In the genomic region with DNA sequence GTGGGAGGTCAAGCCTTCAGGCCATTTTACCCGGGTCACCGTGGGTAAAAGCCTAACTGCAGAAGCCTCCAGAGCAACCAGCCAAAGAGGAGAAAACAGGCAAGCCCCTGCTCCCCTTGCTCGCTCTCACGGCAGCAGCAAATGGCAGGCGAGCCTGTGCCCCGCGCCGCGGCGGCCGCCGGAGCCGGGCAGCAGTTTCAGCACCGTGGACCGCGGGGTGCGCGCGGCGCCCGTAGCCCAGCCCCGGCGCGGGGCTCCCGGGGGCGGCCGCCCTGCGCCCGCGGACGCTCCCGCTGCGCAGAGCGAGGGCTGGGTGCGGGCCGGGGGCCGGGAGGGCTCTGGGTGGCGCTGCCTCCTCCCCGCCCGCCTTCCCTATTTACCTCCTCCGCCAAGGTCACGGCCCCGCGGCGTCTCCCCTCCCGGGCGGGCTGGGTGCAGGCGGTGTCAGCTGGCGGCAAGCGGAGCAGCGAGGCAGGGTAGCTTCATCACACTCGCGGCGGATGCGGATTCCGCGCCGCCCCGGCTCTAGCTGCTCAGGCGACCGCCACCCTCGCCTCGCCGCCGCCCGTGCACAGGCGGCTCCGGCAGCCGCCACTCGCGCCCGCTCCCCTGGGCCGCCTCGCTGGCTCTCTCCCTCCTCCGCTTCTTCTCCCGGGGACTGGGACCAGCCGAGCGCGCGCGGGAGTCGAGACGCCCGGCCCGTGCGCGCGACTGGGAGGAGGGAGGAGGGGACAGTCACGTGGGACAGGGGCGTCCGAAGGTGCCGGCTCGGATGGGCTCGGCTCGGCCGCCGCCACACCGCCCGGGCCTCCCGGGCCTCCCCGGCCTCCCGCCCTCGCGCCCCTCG, we compare ENCODE assay signal across 9 cellular contexts. TPM values are rescaled to one million over a fixed set of nuclear protein-coding genes. Genes with fewer than 3 reads are reported as not detected.
A peak's percentile ranks its signal among the peaks of the same experiment; 100 is the strongest.
DNase-seq lines count a peak whose midpoint lies in the region; ATAC-seq and TF ChIP-seq lines count a peak whose summit lies in the region.
"Had no signal": no experiment of that assay in that cellular context is flagged by ENCODE, and none has a peak within 500 bp of the region (broad histone marks: within the 10 kb centered on the region; RNA-seq: fewer than 3 reads in every experiment).

A gene (minus strand): TSS at position 687 of the 847 bp plus-strand sequence.

- H3K9me3 Mint-ChIP-seq in activated CD4-positive, alpha-beta memory T cell treated with anti-CD3 and anti-CD28 coated beads for 36 hours, result no peaks in the 10 kb centered on the region
- no peaks in the 10 kb centered on the region for H3K9me3 Mint-ChIP-seq in activated CD4-positive, alpha-beta memory T cell treated with anti-CD3 and anti-CD28 coated beads, Interleukin-2, amount 10 ng/mL, durations not matched to agents 7 days and 5 days
- no peaks in the 10 kb centered on the region for H3K9me3 Mint-ChIP-seq in activated naive CD4-positive, alpha-beta T cell treated with anti-CD3 and anti-CD28 coated beads, Interleukin-2, amount 50 U/mL, for 24 hours
- H3K9me3 Mint-ChIP-seq in glutamatergic neuron (ENCODE audit: unreplicated experiment), result peaks cover 1% of the 10 kb centered on the region

- ATAC-seq in HG02588 (IDR thresholded peaks at IDR 0.05; ENCODE audit: unreplicated experiment) (peak; percentile 59), GM18520 (IDR thresholded peaks at IDR 0.05; ENCODE audit: unreplicated experiment) (no peak)

- TF ChIP-seq CTCF in glutamatergic neuron (IDR thresholded peaks at IDR 0.05; ENCODE audit: partially characterized antibody, unreplicated experiment), result no peak

- H3K27ac Mint-ChIP-seq in activated CD4-positive, alpha-beta memory T cell treated with anti-CD3 and anti-CD28 coated beads for 36 hours, result no peak within 1 kb of the TSS
- no peak within 1 kb of the TSS for H3K27ac Mint-ChIP-seq in activated CD4-positive, alpha-beta memory T cell treated with anti-CD3 and anti-CD28 coated beads, Interleukin-2, amount 10 ng/mL, durations not matched to agents 7 days and 5 days
- no peak within 1 kb of the TSS for H3K27ac Mint-ChIP-seq in activated naive CD4-positive, alpha-beta T cell treated with anti-CD3 and anti-CD28 coated beads, Interleukin-2, amount 50 U/mL, for 24 hours
- peak within 1 kb of the TSS; percentile 88 for H3K27ac Mint-ChIP-seq in glutamatergic neuron (ENCODE audit: unreplicated experiment)

- peaks cover 5% of the 10 kb centered on the region for H3K4me1 Mint-ChIP-seq in activated CD4-positive, alpha-beta memory T cell treated with anti-CD3 and anti-CD28 coated beads for 36 hours (ENCODE audit: low read depth)
- no peaks in the 10 kb centered on the region for H3K4me1 Mint-ChIP-seq in activated CD4-positive, alpha-beta memory T cell treated with anti-CD3 and anti-CD28 coated beads, Interleukin-2, amount 10 ng/mL, durations not matched to agents 7 days and 5 days
- H3K4me1 Mint-ChIP-seq in activated naive CD4-positive, alpha-beta T cell treated with anti-CD3 and anti-CD28 coated beads, Interleukin-2, amount 50 U/mL, for 24 hours, result peaks cover 8% of the 10 kb centered on the region
- H3K4me1 Mint-ChIP-seq in glutamatergic neuron (ENCODE audit: low read depth, unreplicated experiment), result peaks cover 6% of the 10 kb centered on the region

- intact Hi-C loops in activated CD4-positive, alpha-beta memory T cell treated with anti-CD3 and anti-CD28 coated beads for 36 hours (cut with micrococcal nuclease), result loop anchor here (10.0 kb wide), 1 partner anchor 128 kb away; no protein-coding TSS in a partner anchor

- peaks cover 35% of the 10 kb centered on the region for H3K27me3 Mint-ChIP-seq in activated CD4-positive, alpha-beta memory T cell treated with anti-CD3 and anti-CD28 coated beads for 36 hours
- peaks cover 28% of the 10 kb centered on the region for H3K27me3 Mint-ChIP-seq in activated CD4-positive, alpha-beta memory T cell treated with anti-CD3 and anti-CD28 coated beads, Interleukin-2, amount 10 ng/mL, durations not matched to agents 7 days and 5 days
- peaks cover 24% of the 10 kb centered on the region for H3K27me3 Mint-ChIP-seq in activated naive CD4-positive, alpha-beta T cell treated with anti-CD3 and anti-CD28 coated beads, Interleukin-2, amount 50 U/mL, for 24 hours
- H3K27me3 Mint-ChIP-seq in glutamatergic neuron (ENCODE audit: unreplicated experiment), result peaks cover 2% of the 10 kb centered on the region

- no peaks in the 10 kb centered on the region for H3K36me3 Mint-ChIP-seq in activated CD4-positive, alpha-beta memory T cell treated with anti-CD3 and anti-CD28 coated beads for 36 hours
- no peaks in the 10 kb centered on the region for H3K36me3 Mint-ChIP-seq in activated CD4-positive, alpha-beta memory T cell treated with anti-CD3 and anti-CD28 coated beads, Interleukin-2, amount 10 ng/mL, durations not matched to agents 7 days and 5 days (ENCODE audit: low read depth)
- no peaks in the 10 kb centered on the region for H3K36me3 Mint-ChIP-seq in activated naive CD4-positive, alpha-beta T cell treated with anti-CD3 and anti-CD28 coated beads, Interleukin-2, amount 50 U/mL, for 24 hours
- no peaks in the 10 kb centered on the region for H3K36me3 Mint-ChIP-seq in glutamatergic neuron (ENCODE audit: unreplicated experiment)

- DNase-seq in activated CD4-positive, alpha-beta memory T cell treated with anti-CD3 and anti-CD28 coated beads for 36 hours, result peak; percentile 10
- DNase-seq in activated CD4-positive, alpha-beta memory T cell treated with anti-CD3 and anti-CD28 coated beads, Interleukin-2, amount 10 ng/mL, durations not matched to agents 7 days and 5 days, result no peak
- DNase-seq in NCI-H1930 (lab: John Stamatoyannopoulos, UW), result peak; percentile 68
- peak; percentile 86 for DNase-seq in glutamatergic neuron
- DNase-seq in nucleus accumbens (lab: John Stamatoyannopoulos, UW), result peak in 48 of 56 donors; percentile 11 to 83 (median 60)
- DNase-seq: DND-41 had no signal

- CTCF ChIA-PET in activated CD4-positive, alpha-beta memory T cell treated with anti-CD3 and anti-CD28 coated beads for 36 hours (lab: Charles Lee), result no interaction called here
- CTCF ChIA-PET in activated CD4-positive, alpha-beta memory T cell treated with anti-CD3 and anti-CD28 coated beads, Interleukin-2, amount 10 ng/mL, durations not matched to agents 7 days and 5 days (lab: Charles Lee), result no interaction called here

- H3K4me3 Mint-ChIP-seq in activated CD4-positive, alpha-beta memory T cell treated with anti-CD3 and anti-CD28 coated beads for 36 hours, result no peak within 1 kb of the TSS
- H3K4me3 Mint-ChIP-seq in activated CD4-positive, alpha-beta memory T cell treated with anti-CD3 and anti-CD28 coated beads, Interleukin-2, amount 10 ng/mL, durations not matched to agents 7 days and 5 days, result no peak within 1 kb of the TSS
- peak within 1 kb of the TSS; percentile 53 for H3K4me3 Mint-ChIP-seq in activated naive CD4-positive, alpha-beta T cell treated with anti-CD3 and anti-CD28 coated beads, Interleukin-2, amount 50 U/mL, for 24 hours
- H3K4me3 Mint-ChIP-seq in glutamatergic neuron (ENCODE audit: unreplicated experiment), result peak within 1 kb of the TSS; percentile 99

- POLR2A ChIA-PET in activated CD4-positive, alpha-beta memory T cell treated with anti-CD3 and anti-CD28 coated beads for 36 hours (lab: Charles Lee), result no interaction called here
- POLR2A ChIA-PET in activated CD4-positive, alpha-beta memory T cell treated with anti-CD3 and anti-CD28 coated beads, Interleukin-2, amount 10 ng/mL, durations not matched to agents 7 days and 5 days (lab: Charles Lee), result no interaction called here

RNA-seq across cellular contexts. Expression of the gene that starts here (rescaled TPM):
- total RNA-seq in activated CD4-positive, alpha-beta memory T cell treated with anti-CD3 and anti-CD28 coated beads for 36 hours, result not detected
- not detected for total RNA-seq in activated CD4-positive, alpha-beta memory T cell treated with anti-CD3 and anti-CD28 coated beads, Interleukin-2, amount 10 ng/mL, durations not matched to agents 7 days and 5 days
- total RNA-seq in glutamatergic neuron (ENCODE audit: unreplicated experiment), result 16.0 TPM

Comparison
In these comparisons a context has a peak if more than half of its experiments do, and no peak if none do; other contexts are left out.
1. RNA of the gene that starts here (total RNA-seq): 16.0 TPM in glutamatergic neuron (single experiment); not detected in activated CD4-positive, alpha-beta memory T cell treated with anti-CD3 and anti-CD28 coated beads for 36 hours and not detected in activated CD4-positive, alpha-beta memory T cell treated with anti-CD3 and anti-CD28 coated beads, Interleukin-2, amount 10 ng/mL, durations not matched to agents 7 days and 5 days; every median in the first group is over 10 times any median in the second.
2. Peak in DNase-seq in activated CD4-positive, alpha-beta memory T cell treated with anti-CD3 and anti-CD28 coated beads for 36 hours; RNA of the gene not detected or under 1 TPM.
3. H3K4me3 Mint-ChIP-seq: peak in activated naive CD4-positive, alpha-beta T cell treated with anti-CD3 and anti-CD28 coated beads, Interleukin-2, amount 50 U/mL, for 24 hours (single experiment) and glutamatergic neuron (single experiment); none in activated CD4-positive, alpha-beta memory T cell treated with anti-CD3 and anti-CD28 coated beads for 36 hours (single experiment) and activated CD4-positive, alpha-beta memory T cell treated with anti-CD3 and anti-CD28 coated beads, Interleukin-2, amount 10 ng/mL, durations not matched to agents 7 days and 5 days (single experiment).